ENCODE assay signal across 8 cellular contexts in genomic region chr4:113978561-113979156, GRCh38. TPM values are rescaled to one million over a fixed set of nuclear protein-coding genes. Genes with fewer than 3 reads are reported as not detected.
DNase-seq lines count a peak whose midpoint lies in the region; ATAC-seq and TF ChIP-seq lines count a peak whose summit lies in the region.

No MANE protein-coding gene starts in this region.

- no peaks in the 10 kb centered on the region for H3K4me1 ChIP-seq in psoas muscle

- peaks cover 11% of the 10 kb centered on the region; the same call in 1 of the 2 replicates for H3K27me3 Mint-ChIP-seq in WTC11 (ENCODE audit: low read depth)

- 33 to 42% (median 39%) methylated on average over 18 of the region's 18 CpGs for WGBS in psoas muscle, 3 donors

- no peak overlapping the region for H3K27ac Mint-ChIP-seq in WTC11

- intact Hi-C loops in Right ventricle myocardium superior (cut with DNase I) (no loop called here), psoas muscle (cut with DNase I) (no loop called here)

- H3K4me3 ChIP-seq in psoas muscle: peak overlapping the region; percentile 69

- DNase-seq in ELR (ENCODE audit: low read depth) (peak; percentile 50), WTC11 (ENCODE audit: low spot score) (peak; percentile 35), Right ventricle myocardium superior (no peak), psoas muscle (no peak)
- DNase-seq in activated CD4-positive, alpha-beta T cell treated with anti-CD3 and anti-CD28 coated beads for 48 hours: no peak

- H3K9me3 Mint-ChIP-seq in WTC11: peaks cover 17% of the 10 kb centered on the region

- H3K9me3 ChIP-seq in psoas muscle: no peaks in the 10 kb centered on the region

- POLR2A ChIA-PET in WTC11 (lab: Charles Lee): no interaction called here

- peaks cover 32% of the 10 kb centered on the region for H3K4me1 Mint-ChIP-seq in WTC11

- TF ChIP-seq CTCF in WTC11 (IDR thresholded peaks at IDR 0.05) (no peak), psoas muscle (IDR thresholded peaks at IDR 0.05) (no peak)

- H3K27me3 ChIP-seq in psoas muscle (ENCODE audit: insufficient read depth in 3 of 3, low read length in 2 of 3): peaks cover 0 to 19% (median 3%) of the 10 kb centered on the region in 3 donors

- ATAC-seq in WTC11 (peak; percentile 47), Right ventricle myocardium superior (ENCODE audit: poor library complexity) (peak; percentile 52), psoas muscle (peak in 2 of 4 donors; percentile 8 to 48), GM18868 (IDR thresholded peaks at IDR 0.05; ENCODE audit: unreplicated experiment) (no peak), HG02970 (IDR thresholded peaks at IDR 0.05; ENCODE audit: low FRiP score, unreplicated experiment) (no peak), HG02973 (IDR thresholded peaks at IDR 0.05; ENCODE audit: unreplicated experiment) (no peak)

- CTCF ChIA-PET in WTC11 (lab: Charles Lee): interaction anchor here (1.0 kb wide), 1 partner anchor 26 kb away, joined by 3 read pairs; no protein-coding TSS in a partner anchor

- no peak overlapping the region for H3K27ac ChIP-seq in psoas muscle

- no peaks in the 10 kb centered on the region for H3K36me3 ChIP-seq in psoas muscle (ENCODE audit: insufficient read depth in 1 of 2, low read depth in 1 of 2)

- H3K4me3 Mint-ChIP-seq in WTC11: peak overlapping the region; percentile 92

- H3K36me3 Mint-ChIP-seq in WTC11: peaks cover 5% of the 10 kb centered on the region

TF ChIP-seq in WTC11, 78 proteins besides CTCF, POLR2A, EP300 and RAD21 (continues in another document):
- TF ChIP-seq FOXJ3 (CRISPR knock-in tag; IDR thresholded peaks at IDR 0.05; ENCODE audit: borderline replicate concordance) (no peak), ERG (CRISPR knock-in tag; IDR thresholded peaks at IDR 0.05) (no peak), NFATC4 (CRISPR knock-in tag; IDR thresholded peaks at IDR 0.05) (no peak), ETV6 (CRISPR knock-in tag; IDR thresholded peaks at IDR 0.05) (no peak), NFYB (CRISPR knock-in tag; conservative IDR thresholded peaks at IDR 0.05; ENCODE audit: low read depth) (no peak), ZNF317 (CRISPR knock-in tag; IDR thresholded peaks at IDR 0.05; ENCODE audit: borderline replicate concordance, low read depth) (no peak), STAT6 (CRISPR knock-in tag; conservative IDR thresholded peaks at IDR 0.05; ENCODE audit: low read depth) (no peak), ARID4B (CRISPR knock-in tag; IDR thresholded peaks at IDR 0.05; ENCODE audit: borderline replicate concordance) (no peak), ELF4 (CRISPR knock-in tag; IDR thresholded peaks at IDR 0.05; ENCODE audit: low read depth) (no peak), PRDM15 (CRISPR knock-in tag; IDR thresholded peaks at IDR 0.05) (no peak), EMX1 (CRISPR knock-in tag; IDR thresholded peaks at IDR 0.05) (no peak), ZNF512 (CRISPR knock-in tag; IDR thresholded peaks at IDR 0.05; ENCODE audit: borderline replicate concordance) (no peak)

RNA-seq across cellular contexts. Expression of gene ARSJ, which starts 0.8 kb away (rescaled TPM):
- 4.9 to 6.6 TPM (median 5.0 TPM) in 3 replicates for total RNA-seq in WTC11 (2021)
- 0.70 TPM for total RNA-seq in Right ventricle myocardium superior
- total RNA-seq in psoas muscle: under 1 TPM; 0.16 to 0.34 (median 0.25) TPM
- under 1 TPM; 0.03 to 0.35 (median 0.18) TPM for polyA plus RNA-seq in psoas muscle

Comparison
In these comparisons a context has a peak if more than half of its experiments do, and no peak if none do; other contexts are left out.
1. DNase-seq: peak in ELR (single experiment) and WTC11 (single experiment); none in Right ventricle myocardium superior (single experiment), psoas muscle (0 of 2) and activated CD4-positive, alpha-beta T cell treated with anti-CD3 and anti-CD28 coated beads for 48 hours (single experiment).
2. ATAC-seq: peak in WTC11 (single experiment) and Right ventricle myocardium superior (single experiment); none in GM18868 (single experiment), HG02970 (single experiment) and HG02973 (single experiment).